In the genomic region with DNA sequence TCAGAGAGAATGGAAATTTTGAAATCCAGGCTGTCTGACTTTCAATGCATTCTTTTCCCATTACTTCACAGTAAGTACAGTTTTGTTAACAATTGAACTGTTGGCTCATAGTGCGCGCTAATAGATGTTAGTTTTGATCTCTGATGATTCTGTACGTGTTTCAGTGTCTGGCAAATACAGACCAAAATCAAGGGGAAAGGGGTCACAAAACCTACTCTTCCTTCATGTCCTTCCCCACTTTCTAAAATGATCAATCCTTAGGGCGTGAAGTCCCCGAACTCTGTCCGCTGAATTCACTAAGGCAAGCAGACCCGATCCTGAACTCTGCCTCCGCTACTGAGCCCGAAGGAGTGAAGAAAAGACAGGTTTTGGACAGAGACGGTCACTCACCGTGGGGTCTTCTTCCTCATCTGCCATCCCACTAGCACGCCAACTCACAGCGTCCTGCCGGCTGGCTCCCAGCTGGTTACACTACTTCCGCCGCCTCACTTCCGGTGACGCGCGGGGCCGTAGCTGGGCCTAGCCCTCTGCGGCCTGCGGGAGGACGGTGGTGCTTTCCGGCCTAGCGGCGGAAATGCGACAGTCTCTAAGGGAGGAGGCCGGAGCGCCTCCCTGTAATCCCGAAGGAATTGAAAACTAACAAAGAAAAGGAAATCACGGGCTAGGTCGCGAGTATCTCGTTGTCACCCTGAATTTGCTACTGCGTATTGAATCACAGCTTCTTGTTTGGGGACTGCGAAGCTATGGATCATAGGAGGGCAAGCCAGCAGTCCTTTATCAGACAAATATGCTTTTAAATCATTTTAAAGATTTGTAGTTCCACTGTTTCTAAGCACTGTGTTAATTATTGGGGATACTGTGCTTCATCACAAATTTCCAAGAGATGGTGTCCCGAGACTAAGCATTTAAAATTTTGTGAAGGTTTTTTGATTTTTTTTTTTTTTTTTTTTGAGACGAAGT, we compare ENCODE assay signal across 8 cellular contexts. TPM values are rescaled to one million over a fixed set of nuclear protein-coding genes. Genes with fewer than 3 reads are reported as not detected.
DNase-seq lines count a peak whose midpoint lies in the region; ATAC-seq lines count a peak whose summit lies in the region.

A gene with protein sequence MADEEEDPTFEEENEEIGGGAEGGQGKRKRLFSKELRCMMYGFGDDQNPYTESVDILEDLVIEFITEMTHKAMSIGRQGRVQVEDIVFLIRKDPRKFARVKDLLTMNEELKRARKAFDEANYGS (minus strand): TSS at position 473 of the 960 bp plus-strand sequence. CDS start 56 bp downstream, at position 417.

- DNase-seq in C1 segment of cervical spinal cord (lab: John Stamatoyannopoulos, UW), result peak; percentile 79 to 95 (median 92)
- peak; percentile 74 for DNase-seq in NCI-H526 treated with DMSO at 0.1 percent for 48 hours (lab: John Stamatoyannopoulos, UW)
- DNase-seq in activated CD4-positive, alpha-beta T cell treated with anti-CD3 and anti-CD28 coated beads, Interleukin-2, amount 50 U/mL, for 1 hour, result peak; percentile 79
- peak; percentile 97 for DNase-seq in dedifferentiated amniotic fluid mesenchymal stem cell (ENCODE audit: extremely low spot score)
- DNase-seq in left lobe of liver (ENCODE audit: low spot score), result peak; percentile 94
- peak; percentile 79 for DNase-seq in stimulated activated CD4-positive, alpha-beta T cell treated with anti-CD3 and anti-CD28 coated beads, Interleukin-2, amount 100 ng/mL, for 4 hours (ENCODE audit: low read depth)

- ATAC-seq in GM19324 (IDR thresholded peaks at IDR 0.05; ENCODE audit: low FRiP score, unreplicated experiment) (peak; percentile 98), HG03469 (IDR thresholded peaks at IDR 0.05; ENCODE audit: unreplicated experiment) (peak; percentile 99), left lobe of liver (peak; percentile 100)

RNA-seq across cellular contexts. Expression of the gene that starts here (rescaled TPM):
- total RNA-seq in left lobe of liver, result 22.1 TPM

Comparison
In these comparisons a context has a peak if more than half of its experiments do, and no peak if none do; other contexts are left out.
1. Peak in every context shown above with its lines: DNase-seq and ATAC-seq.